Comparison of ENCODE assay signal across 1 cellular context in the genomic region with DNA sequence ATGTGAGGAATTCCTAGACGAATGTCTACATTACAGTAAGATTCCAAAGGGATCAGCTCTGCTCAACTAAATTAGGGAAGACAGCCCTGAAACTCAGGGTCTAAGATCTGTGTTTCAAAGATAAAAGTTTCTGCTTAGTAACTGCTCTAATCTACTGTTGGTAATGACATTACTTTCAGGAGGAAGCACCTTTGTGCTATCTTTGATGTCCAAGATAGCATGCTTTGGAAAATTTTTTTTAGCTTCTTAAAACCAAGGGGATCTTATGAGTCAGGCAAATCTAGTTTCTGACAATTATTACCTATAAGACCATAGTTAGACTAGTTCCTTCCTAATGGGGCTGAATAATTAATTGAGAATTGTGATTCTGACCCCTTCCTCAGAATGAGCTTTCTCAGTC.
TF ChIP-seq lines count a peak whose summit lies in the region.

No MANE protein-coding gene starts in this region.

TF ChIP-seq in GM23338, 12 proteins besides CTCF, POLR2A, EP300 and RAD21:
- TF ChIP-seq, protein P1, sequence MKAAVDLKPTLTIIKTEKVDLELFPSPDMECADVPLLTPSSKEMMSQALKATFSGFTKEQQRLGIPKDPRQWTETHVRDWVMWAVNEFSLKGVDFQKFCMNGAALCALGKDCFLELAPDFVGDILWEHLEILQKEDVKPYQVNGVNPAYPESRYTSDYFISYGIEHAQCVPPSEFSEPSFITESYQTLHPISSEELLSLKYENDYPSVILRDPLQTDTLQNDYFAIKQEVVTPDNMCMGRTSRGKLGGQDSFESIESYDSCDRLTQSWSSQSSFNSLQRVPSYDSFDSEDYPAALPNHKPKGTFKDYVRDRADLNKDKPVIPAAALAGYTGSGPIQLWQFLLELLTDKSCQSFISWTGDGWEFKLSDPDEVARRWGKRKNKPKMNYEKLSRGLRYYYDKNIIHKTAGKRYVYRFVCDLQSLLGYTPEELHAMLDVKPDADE (IDR thresholded peaks at IDR 0.05) = no peak
TF ChIP-seq in GM23338: peak in this region for 0.
